ENCODE assay signal across 10 cellular contexts in genomic region chr11:8082391-8083087, GRCh38. TPM values are rescaled to one million over a fixed set of nuclear protein-coding genes. Genes with fewer than 3 reads are reported as not detected.
DNase-seq lines count a peak whose midpoint lies in the region; ATAC-seq and TF ChIP-seq lines count a peak whose summit lies in the region.
"Had no signal": no experiment of that assay in that cellular context is flagged by ENCODE, and none has a peak within 500 bp of the region (broad histone marks: within the 10 kb centered on the region; RNA-seq: fewer than 3 reads in every experiment).

No MANE protein-coding gene starts in this region.

- H3K36me3 Mint-ChIP-seq in stimulated activated memory B cell treated with anti-CD40 and anti-IgM and Interleukin-4, amounts not matched to agents 10 μg/mL and 1 μg/mL and 100 μg/mL, for 72 hours: no peaks in the 10 kb centered on the region

- peaks cover 58% of the 10 kb centered on the region for H3K27me3 Mint-ChIP-seq in stimulated activated memory B cell treated with anti-CD40 and anti-IgM and Interleukin-4, amounts not matched to agents 10 μg/mL and 1 μg/mL and 100 μg/mL, for 72 hours

- no peaks in the 10 kb centered on the region for H3K9me3 ChIP-seq in stomach smooth muscle (ENCODE audit: control insufficient read depth in 2 of 2, low read length in 2 of 2)
- no peaks in the 10 kb centered on the region for H3K9me3 ChIP-seq in ascending aorta
- H3K9me3 ChIP-seq: sigmoid colon had no signal

- H3K27me3 ChIP-seq in stomach smooth muscle (ENCODE audit: control insufficient read depth in 1 of 2, insufficient read depth in 2 of 2, low read length in 2 of 2) (no peaks in the 10 kb centered on the region), ascending aorta (no peaks in the 10 kb centered on the region)
- H3K27me3 ChIP-seq: sigmoid colon had no signal

- H3K4me1 Mint-ChIP-seq in stimulated activated memory B cell treated with anti-CD40 and anti-IgM and Interleukin-4, amounts not matched to agents 10 μg/mL and 1 μg/mL and 100 μg/mL, for 72 hours: no peaks in the 10 kb centered on the region

- DNase-seq in NCI-H748 (lab: John Stamatoyannopoulos, UW; ENCODE audit: unreplicated experiment) (peak; percentile 67), NCI-H748 treated with DMSO at 0.1 percent for 48 hours (lab: John Stamatoyannopoulos, UW) (no peak), NCI-H82 (lab: John Stamatoyannopoulos, UW) (peak; percentile 70), foreskin fibroblast (peak; percentile 30 to 78), GF-D8 (lab: John Stamatoyannopoulos, UW) (no peak), ascending aorta (ENCODE audit: low spot score in 2 of 2) (no peak)
- DNase-seq: effector memory CD8-positive, alpha-beta T cell; sigmoid colon had no signal

- intact Hi-C loops in ascending aorta (cut with DNase I): loop anchor here (5.0 kb wide), 1 partner anchor 65 kb away; no protein-coding TSS in a partner anchor

- H3K9me3 Mint-ChIP-seq in stimulated activated memory B cell treated with anti-CD40 and anti-IgM and Interleukin-4, amounts not matched to agents 10 μg/mL and 1 μg/mL and 100 μg/mL, for 72 hours: no peaks in the 10 kb centered on the region
- H3K9me3 Mint-ChIP-seq: effector memory CD8-positive, alpha-beta T cell had no signal

- H3K9ac ChIP-seq in stomach smooth muscle (ENCODE audit: low read length in 2 of 2): peak overlapping the region; percentile 29 to 66

- ATAC-seq in stimulated activated memory B cell treated with anti-CD40 and anti-IgM and Interleukin-4, amounts not matched to agents 10 μg/mL and 1 μg/mL and 100 μg/mL, for 72 hours: no peak
- ATAC-seq: effector memory CD8-positive, alpha-beta T cell had no signal

- H3K36me3 ChIP-seq in stomach smooth muscle (ENCODE audit: control insufficient read depth in 2 of 2, insufficient read depth in 2 of 2, low read length in 2 of 2) (no peaks in the 10 kb centered on the region), ascending aorta (no peaks in the 10 kb centered on the region)
- H3K36me3 ChIP-seq: sigmoid colon had no signal

- H3K4me1 ChIP-seq in stomach smooth muscle (ENCODE audit: control insufficient read depth, insufficient read depth, low read length) (peaks cover 44% of the 10 kb centered on the region), ascending aorta (peaks cover 0 to 18% of the 10 kb centered on the region in 2 donors)

- H3K4me3 ChIP-seq in foreskin fibroblast (ENCODE audit: low read depth in 1 of 2, low read length in 2 of 2): peak overlapping the region; percentile 60 to 62
- H3K4me3 ChIP-seq in stomach smooth muscle (ENCODE audit: low read length in 2 of 2): peak overlapping the region in 1 of 2 donors; percentile 77
- H3K4me3 ChIP-seq in ascending aorta: peak overlapping the region in 1 of 2 donors; percentile 87

- TF ChIP-seq CTCF in foreskin fibroblast (IDR thresholded peaks at IDR 0.05; ENCODE audit: low read depth, low read length): no peak
- no peak for TF ChIP-seq CTCF in ascending aorta (IDR thresholded peaks at IDR 0.05)

- no peak overlapping the region for H3K4me3 Mint-ChIP-seq in stimulated activated memory B cell treated with anti-CD40 and anti-IgM and Interleukin-4, amounts not matched to agents 10 μg/mL and 1 μg/mL and 100 μg/mL, for 72 hours

- no peak overlapping the region for H3K27ac Mint-ChIP-seq in stimulated activated memory B cell treated with anti-CD40 and anti-IgM and Interleukin-4, amounts not matched to agents 10 μg/mL and 1 μg/mL and 100 μg/mL, for 72 hours
- H3K27ac Mint-ChIP-seq: effector memory CD8-positive, alpha-beta T cell had no signal

- H3K27ac ChIP-seq in stomach smooth muscle (ENCODE audit: low read length): no peak overlapping the region
- no peak overlapping the region for H3K27ac ChIP-seq in ascending aorta

RNA-seq across cellular contexts. Expression of gene TUB, which starts 1.5 kb away (rescaled TPM):
- 12.9 TPM for total RNA-seq in ascending aorta

Comparison
In these comparisons a context has a peak if more than half of its experiments do, and no peak if none do; other contexts are left out.
1. DNase-seq: peak in NCI-H748 (single experiment), NCI-H82 (single experiment) and foreskin fibroblast (2 of 2); none in NCI-H748 treated with DMSO at 0.1 percent for 48 hours (single experiment), GF-D8 (single experiment) and ascending aorta (0 of 2).